Comparison of ENCODE assay signal across 8 cellular contexts in the genomic region with DNA sequence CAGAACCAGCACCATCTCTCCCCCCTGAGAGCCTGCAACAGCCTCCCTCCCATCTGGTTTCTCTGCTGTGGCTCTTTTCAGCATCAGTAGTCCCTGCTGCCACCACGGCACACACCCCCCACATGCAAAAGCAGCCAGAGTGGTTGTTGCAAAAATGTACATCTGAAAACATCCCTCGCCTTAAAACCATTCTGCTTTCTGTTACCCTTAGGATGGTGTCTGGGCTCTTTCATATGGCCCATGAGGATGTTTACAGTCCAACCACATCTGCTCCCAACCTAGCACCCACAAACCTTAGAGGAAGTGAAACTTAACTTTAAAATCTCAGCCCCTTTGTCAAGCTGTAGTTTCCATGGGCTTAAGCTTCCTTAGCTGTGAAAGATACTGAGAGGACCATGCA. TPM values are rescaled to one million over a fixed set of nuclear protein-coding genes. Genes with fewer than 3 reads are reported as not detected.
DNase-seq lines count a peak whose midpoint lies in the region; ATAC-seq and TF ChIP-seq lines count a peak whose summit lies in the region.

No MANE protein-coding gene starts in this region.

- TF ChIP-seq POLR2A in upper lobe of left lung (IDR thresholded peaks at IDR 0.05), result no peak

- H3K27ac Mint-ChIP-seq in activated naive CD8-positive, alpha-beta T cell, result peak overlapping the region; percentile 51
- peak overlapping the region; percentile 93 for H3K27ac Mint-ChIP-seq in memory B cell

- H3K79me2 ChIP-seq in DOHH2 (ENCODE audit: control insufficient read depth, low read length), result peaks cover 33% of the 10 kb centered on the region

- no peaks in the 10 kb centered on the region for H3K27me3 ChIP-seq in DOHH2 (ENCODE audit: control insufficient read depth, low read length)
- H3K27me3 ChIP-seq in upper lobe of left lung, result no peaks in the 10 kb centered on the region

- peaks cover 17% of the 10 kb centered on the region for H3F3A ChIP-seq in DOHH2 (ENCODE audit: control insufficient read depth, insufficient read depth)

- H3K36me3 ChIP-seq in DOHH2 (ENCODE audit: control insufficient read depth, low read length) (no peaks in the 10 kb centered on the region), upper lobe of left lung (peaks cover 0 to 11% (median 3%) of the 10 kb centered on the region in 4 donors)

- H3K4me3 ChIP-seq in DOHH2 (ENCODE audit: low read length), result peak overlapping the region; percentile 95
- peak overlapping the region in 3 of 4 donors; percentile 64 to 98 (median 82) for H3K4me3 ChIP-seq in upper lobe of left lung

- no peaks in the 10 kb centered on the region for H3K36me3 Mint-ChIP-seq in activated naive CD8-positive, alpha-beta T cell
- H3K36me3 Mint-ChIP-seq in memory B cell, result peaks cover 17% of the 10 kb centered on the region

- WGBS in upper lobe of left lung, 2 donors, result 36 to 38% methylated on average over 2 of the region's 2 CpGs

- H3K9me3 ChIP-seq in DOHH2 (ENCODE audit: control insufficient read depth, insufficient read depth, low read length) (no peaks in the 10 kb centered on the region), upper lobe of left lung (no peaks in the 10 kb centered on the region)

- ATAC-seq in GM19463 (IDR thresholded peaks at IDR 0.05; ENCODE audit: unreplicated experiment) (peak; percentile 73), HG03469 (IDR thresholded peaks at IDR 0.05; ENCODE audit: unreplicated experiment) (peak; percentile 82), memory B cell (ENCODE audit: low read depth) (peak; percentile 85), upper lobe of left lung (ENCODE audit: low FRiP score in 2 of 2) (peak in 1 of 2 donors; percentile 6)

- no peaks in the 10 kb centered on the region for H4K20me1 ChIP-seq in DOHH2 (ENCODE audit: control insufficient read depth, insufficient read depth, low read depth, low read length)

- H3K4me1 Mint-ChIP-seq in activated naive CD8-positive, alpha-beta T cell (ENCODE audit: low read depth), result peaks cover 35% of the 10 kb centered on the region
- H3K4me1 Mint-ChIP-seq in memory B cell, result peaks cover 44% of the 10 kb centered on the region

- TF ChIP-seq EP300 in upper lobe of left lung (IDR thresholded peaks at IDR 0.05), result no peak

- DNase-seq in memory B cell (ENCODE audit: low spot score in 2 of 2) (peak in 1 of 2 donors; percentile 59), upper lobe of left lung (no peak), dedifferentiated amniotic fluid mesenchymal stem cell (ENCODE audit: extremely low spot score) (no peak)
- DNase-seq in activated CD4-positive, alpha-beta T cell treated with anti-CD3 and anti-CD28 coated beads, Interleukin-2, amount 50 U/mL, for 1 hour, result no peak

- H3K9me2 ChIP-seq in DOHH2 (replicated peaks; ENCODE audit: control insufficient read depth, low read length), result no peaks in the 10 kb centered on the region

- H3K27ac ChIP-seq in DOHH2 (ENCODE audit: low read depth, low read length), result peak overlapping the region; percentile 58
- peak overlapping the region; percentile 93 to 97 (median 95) for H3K27ac ChIP-seq in upper lobe of left lung

- TF ChIP-seq CTCF in DOHH2 (IDR thresholded peaks at IDR 0.05; ENCODE audit: low read depth, low read length, poor library complexity, severe bottlenecking), result no peak
- no peak for TF ChIP-seq CTCF in upper lobe of left lung (IDR thresholded peaks at IDR 0.05)

- H3K4me3 Mint-ChIP-seq in activated naive CD8-positive, alpha-beta T cell, result peak overlapping the region; percentile 92
- H3K4me3 Mint-ChIP-seq in memory B cell, result peak overlapping the region; percentile 98

- H3K27me3 Mint-ChIP-seq in activated naive CD8-positive, alpha-beta T cell, result no peaks in the 10 kb centered on the region
- H3K27me3 Mint-ChIP-seq in memory B cell, result no peaks in the 10 kb centered on the region

- H3K9me3 Mint-ChIP-seq in activated naive CD8-positive, alpha-beta T cell (ENCODE audit: low read depth), result no peaks in the 10 kb centered on the region
- no peaks in the 10 kb centered on the region for H3K9me3 Mint-ChIP-seq in memory B cell

- H3K4me1 ChIP-seq in DOHH2 (ENCODE audit: control insufficient read depth, low read length), result peaks cover 47% of the 10 kb centered on the region
- H3K4me1 ChIP-seq in upper lobe of left lung, result peaks cover 38 to 46% (median 39%) of the 10 kb centered on the region in 4 donors

- peak overlapping the region; percentile 73 for H3K4me2 ChIP-seq in DOHH2 (ENCODE audit: low read length)

RNA-seq across cellular contexts. Expression of a gene that starts 0.8 kb away (rescaled TPM):
- total RNA-seq in upper lobe of left lung, result 10 to 100 TPM in 4 of 6 donors, 1 to 10 TPM in 2; 7.4 to 52.4 (median 14.3) TPM

RNA-seq across cellular contexts. Expression of a gene that starts 0.9 kb away (rescaled TPM):
- 10 to 100 TPM; 71.1 to 99.5 (median 79.8) TPM for total RNA-seq in upper lobe of left lung

RNA-seq across cellular contexts. Expression of a gene that starts 45.1 kb away (rescaled TPM):
- total RNA-seq in upper lobe of left lung, result 100 to 1,000 TPM in 1 of 6 donors, 10 to 100 TPM in 5; 32.5 to 128 (median 82.4) TPM

RNA-seq across cellular contexts. Expression of a gene that starts 56.5 kb away (rescaled TPM):
- total RNA-seq in upper lobe of left lung, result 10 to 100 TPM in 5 of 6 donors, 1 to 10 TPM in 1; 9.7 to 30.2 (median 25.5) TPM

RNA-seq across cellular contexts. Expression of a gene that starts 56.6 kb away (rescaled TPM):
- 1 to 10 TPM in 1 of 6 donors, under 1 TPM in 4, not detected in 1; 0.09 to 1.0 (median 0.10) TPM for total RNA-seq in upper lobe of left lung
